28 cellular contexts compared by ENCODE assay signal in genomic region chr9:92035146-92035545, GRCh38.
A peak's percentile ranks its signal among the peaks of the same experiment; 100 is the strongest.
DNase-seq lines count a peak whose midpoint lies in the region; TF ChIP-seq lines count a peak whose summit lies in the region.
"Had no signal": no experiment of that assay in that cellular context is flagged by ENCODE, and none has a peak within 500 bp of the region (broad histone marks: within the 10 kb centered on the region; RNA-seq: fewer than 3 reads in every experiment).

No MANE protein-coding gene starts in this region.

- no peak overlapping the region for H3K4me3 Mint-ChIP-seq in nephron progenitor cell
- H3K4me3 Mint-ChIP-seq: activated CD4-positive, alpha-beta T cell treated with anti-CD3 and anti-CD28 coated beads for 36 hours; activated naive CD4-positive, alpha-beta T cell treated with anti-CD3 and anti-CD28 coated beads, Interleukin-2, amount 50 U/mL, for 24 hours; CD8-positive, alpha-beta memory T cell; neural progenitor cell; stimulated activated naive CD8-positive, alpha-beta T cell treated with anti-CD3 and anti-CD28 coated beads, Interleukin-15, amount 100 ng/mL, for 72 hours had no signal

- H3K9me3 ChIP-seq in AG04450 (ENCODE audit: control insufficient read depth, insufficient read depth, low read length) (no peaks in the 10 kb centered on the region), Peyer's patch (no peaks in the 10 kb centered on the region), breast epithelium (no peaks in the 10 kb centered on the region)
- H3K9me3 ChIP-seq: A549, gastrocnemius medialis, mucosa of descending colon, right atrium auricular region, SJCRH30, thyroid gland had no signal

- DNase-seq in AG04450 (ENCODE audit: low read depth, low spot score): peak; percentile 62
- no peak for DNase-seq in Peyer's patch
- DNase-seq in fibroblast of the conjunctiva (ENCODE audit: low read depth): peak; percentile 78
- no peak for DNase-seq in nephron progenitor cell
- no peak for DNase-seq in kidney tubule cell (ENCODE audit: low spot score)
- no peak for DNase-seq in NCI-H2196 treated with DMSO at 0.1 percent for 48 hours (lab: John Stamatoyannopoulos, UW; ENCODE audit: unreplicated experiment)
- DNase-seq in breast epithelium (ENCODE audit: low spot score in 2 of 2): no peak
- no peak for DNase-seq in stimulated activated naive CD4-positive, alpha-beta T cell (lab: John Stamatoyannopoulos, UW)
- DNase-seq: activated CD4-positive, alpha-beta T cell treated with anti-CD3 and anti-CD28 coated beads for 36 hours; amygdala; CD8-positive, alpha-beta memory T cell; effector CD4-positive, alpha-beta T cell; H7; NCI-H1436 treated with DMSO at 0.1 percent for 48 hours; NCI-H446 treated with DMSO at 0.1 percent for 48 hours; SJCRH30; stimulated activated CD8-positive, alpha-beta memory T cell treated with anti-CD3 and anti-CD28 coated beads, Interleukin-4, amount 100 ng/mL, for 48 hours; stimulated activated naive CD8-positive, alpha-beta T cell treated with anti-CD3 and anti-CD28 coated beads, Interleukin-15, amount 100 ng/mL, for 72 hours; SW 1271 had no signal

- POLR2A ChIA-PET in AG04450 (lab: Yijun Ruan, JAX): interaction anchor here (1.0 to 1.6 kb wide), 6 partner anchors 56 to 264 kb away, joined by 3 to 15 read pairs (median 4); no protein-coding TSS in a partner anchor

- no peaks in the 10 kb centered on the region for H3K9me3 Mint-ChIP-seq in nephron progenitor cell
- H3K9me3 Mint-ChIP-seq: activated naive CD4-positive, alpha-beta T cell treated with anti-CD3 and anti-CD28 coated beads, Interleukin-2, amount 50 U/mL, for 24 hours; CD8-positive, alpha-beta memory T cell; neural progenitor cell; stimulated activated naive CD8-positive, alpha-beta T cell treated with anti-CD3 and anti-CD28 coated beads, Interleukin-15, amount 100 ng/mL, for 72 hours had no signal

- H3K27ac ChIP-seq in AG04450 (ENCODE audit: low read depth, low read length) (peak overlapping the region; percentile 77), Peyer's patch (peak overlapping the region in 3 of 4 donors; percentile 19 to 79 (median 52)), breast epithelium (peak overlapping the region in 1 of 2 donors; percentile 13)
- H3K27ac ChIP-seq: A549, gastrocnemius medialis, neural progenitor cell, parathyroid adenoma, SJCRH30, thyroid gland, VCaP had no signal

- H3K36me3 ChIP-seq in Peyer's patch (peaks cover 0 to 58% (median 0%) of the 10 kb centered on the region in 3 donors), breast epithelium (peaks cover 4% of the 10 kb centered on the region)
- H3K36me3 ChIP-seq: neural progenitor cell had no signal

- peak overlapping the region; percentile 66 for H3K27ac Mint-ChIP-seq in nephron progenitor cell
- H3K27ac Mint-ChIP-seq: activated CD4-positive, alpha-beta T cell treated with anti-CD3 and anti-CD28 coated beads for 36 hours; activated naive CD4-positive, alpha-beta T cell treated with anti-CD3 and anti-CD28 coated beads, Interleukin-2, amount 50 U/mL, for 24 hours; neural progenitor cell had no signal

- CTCF ChIA-PET in AG04450 (lab: Charles Lee): interaction anchor here (1.3 kb wide), 1 partner anchor 81 kb away, joined by 8 read pairs; no protein-coding TSS in a partner anchor

- TF ChIP-seq POLR2A in Peyer's patch (IDR thresholded peaks at IDR 0.05): no peak
- TF ChIP-seq POLR2A in breast epithelium (IDR thresholded peaks at IDR 0.05): no peak

- H3K36me3 Mint-ChIP-seq in nephron progenitor cell (ENCODE audit: low read depth): peaks cover 61% of the 10 kb centered on the region

- peaks cover 0 to 19% (median 0%) of the 10 kb centered on the region in 4 donors for H3K4me1 ChIP-seq in Peyer's patch
- H3K4me1 ChIP-seq in breast epithelium: no peaks in the 10 kb centered on the region
- H3K4me1 ChIP-seq: A549, gastrocnemius medialis, neural progenitor cell, parathyroid adenoma, right atrium auricular region, SJCRH30, thyroid gland had no signal

- TF ChIP-seq CTCF in AG04450 (IDR thresholded peaks at IDR 0.05; ENCODE audit: low read depth, low read length): no peak
- TF ChIP-seq CTCF in Peyer's patch (IDR thresholded peaks at IDR 0.05): no peak
- no peak for TF ChIP-seq CTCF in nephron progenitor cell (IDR thresholded peaks at IDR 0.05)
- TF ChIP-seq CTCF in breast epithelium (IDR thresholded peaks at IDR 0.05): no peak

- H3K27me3 ChIP-seq in AG04450 (ENCODE audit: control insufficient read depth, insufficient read depth, low read length) (no peaks in the 10 kb centered on the region), Peyer's patch (no peaks in the 10 kb centered on the region), breast epithelium (no peaks in the 10 kb centered on the region)
- H3K27me3 ChIP-seq: gastrocnemius medialis, neural progenitor cell, right atrium auricular region, SJCRH30, thyroid gland had no signal

- intact Hi-C loops in breast epithelium (cut with DNase I; ENCODE audit: low total_unique reads): no loop called here

- no peaks in the 10 kb centered on the region for H3K27me3 Mint-ChIP-seq in nephron progenitor cell (ENCODE audit: low read depth, poor library complexity)
- H3K27me3 Mint-ChIP-seq: activated CD4-positive, alpha-beta T cell treated with anti-CD3 and anti-CD28 coated beads for 36 hours; activated naive CD4-positive, alpha-beta T cell treated with anti-CD3 and anti-CD28 coated beads, Interleukin-2, amount 50 U/mL, for 24 hours; CD8-positive, alpha-beta memory T cell; stimulated activated naive CD8-positive, alpha-beta T cell treated with anti-CD3 and anti-CD28 coated beads, Interleukin-15, amount 100 ng/mL, for 72 hours had no signal

- H3K4me3 ChIP-seq in AG04450 (ENCODE audit: low read depth, low read length) (no peak overlapping the region), Peyer's patch (no peak overlapping the region), breast epithelium (no peak overlapping the region)
- H3K4me3 ChIP-seq: A549, gastrocnemius medialis, mucosa of descending colon, neural progenitor cell, right atrium auricular region, SJCRH30, thyroid gland had no signal

- H3K4me1 Mint-ChIP-seq in nephron progenitor cell: no peaks in the 10 kb centered on the region
- H3K4me1 Mint-ChIP-seq: activated CD4-positive, alpha-beta T cell treated with anti-CD3 and anti-CD28 coated beads for 36 hours; activated naive CD4-positive, alpha-beta T cell treated with anti-CD3 and anti-CD28 coated beads, Interleukin-2, amount 50 U/mL, for 24 hours; CD8-positive, alpha-beta memory T cell; stimulated activated naive CD8-positive, alpha-beta T cell treated with anti-CD3 and anti-CD28 coated beads, Interleukin-15, amount 100 ng/mL, for 72 hours had no signal

Comparison
In these comparisons a context has a peak if more than half of its experiments do, and no peak if none do; other contexts are left out.
1. DNase-seq: peak in AG04450 (single experiment) and fibroblast of the conjunctiva (single experiment); none in Peyer's patch (0 of 3), nephron progenitor cell (single experiment), kidney tubule cell (single experiment), NCI-H2196 treated with DMSO at 0.1 percent for 48 hours (single experiment), breast epithelium (0 of 2) and stimulated activated naive CD4-positive, alpha-beta T cell (0 of 6).